Comparison of ENCODE assay signal across 6 cellular contexts in genomic region chr22:39040155-39040537, GRCh38. TPM values are rescaled to one million over a fixed set of nuclear protein-coding genes. Genes with fewer than 3 reads are reported as not detected.
DNase-seq lines count a peak whose midpoint lies in the region; ATAC-seq and TF ChIP-seq lines count a peak whose summit lies in the region.
"Not testable (repeated sequence)": the region's sequence is repeated elsewhere in the genome, so short reads cannot be mapped to it uniquely, and the experiment has no call there.

No MANE protein-coding gene starts in this region.

- H3K27ac Mint-ChIP-seq in activated CD4-positive, alpha-beta T cell treated with anti-CD3 and anti-CD28 coated beads, Interleukin-2, amount 10 ng/mL, durations not matched to agents 7 days and 5 days: peak overlapping the region; percentile 81

- H3K36me3 Mint-ChIP-seq in activated CD4-positive, alpha-beta T cell treated with anti-CD3 and anti-CD28 coated beads, Interleukin-2, amount 10 ng/mL, durations not matched to agents 7 days and 5 days (ENCODE audit: low read depth): peaks cover 11% of the 10 kb centered on the region

- intact Hi-C loops in lower leg skin (cut with DNase I; ENCODE audit: low total_unique reads); sigmoid colon (cut with DNase I): not testable (repeated sequence)

- peak overlapping the region; percentile 83 to 91 (median 86) for H3K27ac ChIP-seq in sigmoid colon

- peak overlapping the region; percentile 92 for H3K4me3 Mint-ChIP-seq in activated CD4-positive, alpha-beta T cell treated with anti-CD3 and anti-CD28 coated beads, Interleukin-2, amount 10 ng/mL, durations not matched to agents 7 days and 5 days

- not testable (repeated sequence) for TF ChIP-seq POLR2A in lower leg skin (IDR thresholded peaks at IDR 0.05); sigmoid colon (IDR thresholded peaks at IDR 0.05)

- WGBS in lower leg skin, 2 donors: 27 to 41% methylated on average over 9 of the region's 14 CpGs
- WGBS in sigmoid colon, 2 donors: 27 to 30% methylated on average over 10 to 11 of the region's 14 CpGs

- not testable (repeated sequence) for TF ChIP-seq EP300 in sigmoid colon (IDR thresholded peaks at IDR 0.05)

- not testable (repeated sequence) for H3K9me3 Mint-ChIP-seq in activated CD4-positive, alpha-beta T cell treated with anti-CD3 and anti-CD28 coated beads, Interleukin-2, amount 10 ng/mL, durations not matched to agents 7 days and 5 days

- not testable (repeated sequence) for H3K9me3 ChIP-seq in BE2C, sigmoid colon

- not testable (repeated sequence) for H3K27me3 Mint-ChIP-seq in activated CD4-positive, alpha-beta T cell treated with anti-CD3 and anti-CD28 coated beads, Interleukin-2, amount 10 ng/mL, durations not matched to agents 7 days and 5 days

- H3K27me3 ChIP-seq in BE2C, sigmoid colon: not testable (repeated sequence)

- H3K4me3 ChIP-seq in BE2C (ENCODE audit: low read depth, low read length): peak overlapping the region; percentile 35
- peak overlapping the region; percentile 68 for H3K4me3 ChIP-seq in choroid plexus epithelial cell (ENCODE audit: low read depth, low read length)
- H3K4me3 ChIP-seq in lower leg skin (ENCODE audit: low read depth, poor library complexity, severe bottlenecking): peak overlapping the region; percentile 52
- peak overlapping the region; percentile 51 to 73 (median 60) for H3K4me3 ChIP-seq in sigmoid colon

- not testable (repeated sequence) for DNase-seq in BE2C; activated CD4-positive, alpha-beta T cell treated with anti-CD3 and anti-CD28 coated beads, Interleukin-2, amount 10 ng/mL, durations not matched to agents 7 days and 5 days; choroid plexus epithelial cell (ENCODE audit: low read depth); lower leg skin (ENCODE audit: low spot score in 2 of 2); sigmoid colon

- H3K36me3 ChIP-seq in BE2C, sigmoid colon: not testable (repeated sequence)

- CTCF ChIA-PET in activated CD4-positive, alpha-beta T cell treated with anti-CD3 and anti-CD28 coated beads, Interleukin-2, amount 10 ng/mL, durations not matched to agents 7 days and 5 days (lab: Charles Lee): interaction anchor here (1.2 to 1.4 kb wide), 2 partner anchors 12 to 170 kb away, joined by 3 to 5 read pairs; no protein-coding TSS in a partner anchor

- peaks cover 56% of the 10 kb centered on the region for H3K4me1 Mint-ChIP-seq in activated CD4-positive, alpha-beta T cell treated with anti-CD3 and anti-CD28 coated beads, Interleukin-2, amount 10 ng/mL, durations not matched to agents 7 days and 5 days

- not testable (repeated sequence) for TF ChIP-seq CTCF in BE2C (IDR thresholded peaks at IDR 0.05; ENCODE audit: low read depth, low read length); choroid plexus epithelial cell (conservative IDR thresholded peaks at IDR 0.05; ENCODE audit: low read depth, low read length); lower leg skin (IDR thresholded peaks at IDR 0.05); sigmoid colon (IDR thresholded peaks at IDR 0.05)

- POLR2A ChIA-PET in activated CD4-positive, alpha-beta T cell treated with anti-CD3 and anti-CD28 coated beads, Interleukin-2, amount 10 ng/mL, durations not matched to agents 7 days and 5 days (lab: Charles Lee): not testable (repeated sequence)

- peak; percentile 9 for ATAC-seq in HG03066 (IDR thresholded peaks at IDR 0.05; ENCODE audit: low read depth, unreplicated experiment)

- H3K4me1 ChIP-seq in BE2C: not testable (repeated sequence)
- H3K4me1 ChIP-seq in sigmoid colon: peaks cover 0 to 18% (median 10%) of the 10 kb centered on the region in 4 donors

RNA-seq across cellular contexts. Expression of gene APOBEC3F, which starts 0.5 kb away (rescaled TPM):
- polyA plus RNA-seq in BE2C (2012; ENCODE audit: insufficient read depth, insufficient read length, low read depth): 4.6 TPM
- total RNA-seq in activated CD4-positive, alpha-beta T cell treated with anti-CD3 and anti-CD28 coated beads, Interleukin-2, amount 10 ng/mL, durations not matched to agents 7 days and 5 days: 10 to 100 TPM; 27.9 to 33.8 TPM
- total RNA-seq in lower leg skin (1 to 10 TPM in 1 of 4 donors, under 1 TPM in 2, not detected in 1; 0.30 to 4.0 (median 0.86) TPM), sigmoid colon (10 to 100 TPM in 1 of 4 donors, 1 to 10 TPM in 3; 3.0 to 10.2 (median 4.9) TPM)
- polyA plus RNA-seq in sigmoid colon: 1 to 10 TPM; 1.2 to 8.1 (median 4.6) TPM

RNA-seq across cellular contexts. Expression of gene APOBEC3D, which starts 19.2 kb away (rescaled TPM):
- polyA plus RNA-seq in BE2C (2012; ENCODE audit: insufficient read depth, insufficient read length, low read depth): 0.43 TPM
- 10 to 100 TPM; 34.7 to 39.7 TPM for total RNA-seq in activated CD4-positive, alpha-beta T cell treated with anti-CD3 and anti-CD28 coated beads, Interleukin-2, amount 10 ng/mL, durations not matched to agents 7 days and 5 days
- total RNA-seq in lower leg skin: under 1 TPM in 3 of 4 donors, not detected in 1; 0.32 to 0.78 (median 0.59) TPM
- 1 to 10 TPM in 2 of 4 donors, under 1 TPM in 2; 0.66 to 2.1 (median 1.1) TPM for total RNA-seq in sigmoid colon
- 10 to 100 TPM in 1 of 3 donors, 1 to 10 TPM in 1, not detected in 1; 2.1 to 10.3 TPM for polyA plus RNA-seq in sigmoid colon

RNA-seq across cellular contexts. Expression of gene APOBEC3C, which starts 26.1 kb away (rescaled TPM):
- 25.9 TPM for polyA plus RNA-seq in BE2C (2012; ENCODE audit: insufficient read depth, insufficient read length, low read depth)
- total RNA-seq in activated CD4-positive, alpha-beta T cell treated with anti-CD3 and anti-CD28 coated beads, Interleukin-2, amount 10 ng/mL, durations not matched to agents 7 days and 5 days: 100 to 1,000 TPM; 111 to 144 TPM
- 1 to 10 TPM; 4.6 to 8.0 (median 6.8) TPM for total RNA-seq in lower leg skin
- total RNA-seq in sigmoid colon: 10 to 100 TPM; 11.0 to 20.5 (median 15.3) TPM
- 10 to 100 TPM in 2 of 3 donors, 1 to 10 TPM in 1; 5.3 to 33.6 (median 12.0) TPM for polyA plus RNA-seq in sigmoid colon

RNA-seq across cellular contexts. Expression of gene APOBEC3G, which starts 36.9 kb away (rescaled TPM):
- polyA plus RNA-seq in BE2C (2012; ENCODE audit: insufficient read depth, insufficient read length, low read depth): 5.2 TPM
- 10 to 100 TPM; 89.6 to 96.4 TPM for total RNA-seq in activated CD4-positive, alpha-beta T cell treated with anti-CD3 and anti-CD28 coated beads, Interleukin-2, amount 10 ng/mL, durations not matched to agents 7 days and 5 days
- total RNA-seq in lower leg skin (1 to 10 TPM; 1.1 to 3.9 (median 1.9) TPM), sigmoid colon (10 to 100 TPM; 11.0 to 17.9 (median 11.8) TPM)
- polyA plus RNA-seq in sigmoid colon: 10 to 100 TPM in 1 of 3 donors, 1 to 10 TPM in 2; 3.0 to 21.4 (median 4.6) TPM

RNA-seq across cellular contexts. Expression of gene APOBEC3H, which starts 56.9 kb away (rescaled TPM):
- polyA plus RNA-seq in BE2C (2012; ENCODE audit: insufficient read depth, insufficient read length, low read depth): not detected
- total RNA-seq in activated CD4-positive, alpha-beta T cell treated with anti-CD3 and anti-CD28 coated beads, Interleukin-2, amount 10 ng/mL, durations not matched to agents 7 days and 5 days: 10 to 100 TPM; 46.0 to 54.3 TPM
- not detected for total RNA-seq in lower leg skin
- total RNA-seq in sigmoid colon: not detected
- polyA plus RNA-seq in sigmoid colon: 1 to 10 TPM in 1 of 3 donors, not detected in 2; 1.5 TPM

Comparison
In these comparisons a context has a peak if more than half of its experiments do, and no peak if none do; other contexts are left out.
1. RNA of gene APOBEC3D, which starts 19.2 kb away (total RNA-seq): 34.7 to 39.7 TPM in activated CD4-positive, alpha-beta T cell treated with anti-CD3 and anti-CD28 coated beads, Interleukin-2, amount 10 ng/mL, durations not matched to agents 7 days and 5 days; 0.66 to 2.1 TPM in sigmoid colon and 0.32 to 0.78 TPM in lower leg skin; every median in the first group is over 10 times any median in the second.
2. RNA of gene APOBEC3C, which starts 26.1 kb away (total RNA-seq): 111 to 144 TPM in activated CD4-positive, alpha-beta T cell treated with anti-CD3 and anti-CD28 coated beads, Interleukin-2, amount 10 ng/mL, durations not matched to agents 7 days and 5 days; 11.0 to 20.5 TPM in sigmoid colon and 4.6 to 8.0 TPM in lower leg skin; every median in the first group is over 4 times any median in the second.
3. Peak in every context shown above with its lines, with median percentiles within 50 percentile points of each other: H3K4me3 ChIP-seq.